24 cellular contexts compared by ENCODE assay signal in the genomic region with DNA sequence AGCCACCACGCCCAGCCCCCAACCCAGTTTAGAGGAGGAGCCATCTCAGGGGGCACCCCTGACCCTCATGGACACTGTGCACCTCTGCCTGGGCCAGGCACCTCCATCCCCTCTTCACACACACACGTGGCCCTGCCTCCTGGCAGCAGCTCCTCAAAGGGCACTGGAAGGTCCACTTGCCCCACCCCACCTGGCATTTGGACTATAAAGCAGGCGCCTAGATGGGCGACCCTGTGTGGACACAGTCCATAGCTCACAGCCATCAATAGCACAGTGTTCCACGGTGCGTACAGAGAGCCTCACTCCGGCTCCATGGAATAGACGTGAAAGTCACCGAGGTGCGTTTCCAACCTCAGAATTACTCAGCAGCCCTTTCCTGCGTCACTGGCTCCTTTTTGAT. TPM values are rescaled to one million over a fixed set of nuclear protein-coding genes. Genes with fewer than 3 reads are reported as not detected.
"Had no signal": no experiment of that assay in that cellular context is flagged by ENCODE, and none has a peak within 500 bp of the region (broad histone marks: within the 10 kb centered on the region; RNA-seq: fewer than 3 reads in every experiment).

No MANE protein-coding gene starts in this region.

- H3K27ac ChIP-seq: HL-60, RWPE1 had no signal

- DNase-seq: Karpas-422, KG1, MG63, NCI-H1092, NCI-H1105 treated with DMSO at 0.1 percent for 48 hours, NCI-H1417 treated with DMSO at 0.1 percent for 48 hours, NCI-H146, NCI-H1694 treated with DMSO at 0.1 percent for 48 hours, NCI-H1930, NCI-H2081, NCI-H2107, NCI-H2171, NCI-H226, NCI-H446, NCI-H510A, NCI-H524 treated with DMSO at 0.1 percent for 48 hours, NCI-H69, NCI-H774, SHP77, SK-N-SH, SW 1271 had no signal

- H3K9me3 ChIP-seq: MG63, SK-N-SH had no signal

- H3K27me3 ChIP-seq: MG63 had no signal

- H3K4me3 ChIP-seq: MG63 had no signal

- H3K36me3 ChIP-seq: MG63 had no signal

RNA-seq across cellular contexts. Expression of a gene that starts 41.0 kb away (rescaled TPM):
- total RNA-seq: SK-MEL-5 had no signal
- polyA plus RNA-seq: SK-N-SH had no signal

RNA-seq across cellular contexts. Expression of a gene that starts 41.1 kb away (rescaled TPM):
- total RNA-seq: SK-MEL-5 had no signal
- polyA plus RNA-seq: SK-N-SH had no signal
